ENCODE assay signal across 9 cellular contexts in genomic region chr10:100120550-100120949, GRCh38. TPM values are rescaled to one million over a fixed set of nuclear protein-coding genes. Genes with fewer than 3 reads are reported as not detected.
"Had no signal": no experiment of that assay in that cellular context is flagged by ENCODE, and none has a peak within 500 bp of the region (broad histone marks: within the 10 kb centered on the region; RNA-seq: fewer than 3 reads in every experiment).

No MANE protein-coding gene starts in this region.

- H3K27ac ChIP-seq: HL-60, KMS-11 had no signal

- H3K4me2 ChIP-seq: KMS-11 had no signal

- FAIRE-seq: HTR-8/SVneo had no signal

- DNase-seq: IMR-90, KBM-7, KG1 had no signal

- H3K9ac ChIP-seq: KMS-11 had no signal

RNA-seq across cellular contexts. Expression of gene CPN1, which starts 38.9 kb away (rescaled TPM):
- total RNA-seq: HT-29, HT1080, IMR-90 had no signal
- polyA plus RNA-seq: IgD-negative memory B cell, IMR-90 had no signal
